ENCODE assay signal across 18 cellular contexts in genomic region chr4:76278583-76278982, GRCh38. TPM values are rescaled to one million over a fixed set of nuclear protein-coding genes. Genes with fewer than 3 reads are reported as not detected.
"Had no signal": no experiment of that assay in that cellular context is flagged by ENCODE, and none has a peak within 500 bp of the region (broad histone marks: within the 10 kb centered on the region; RNA-seq: fewer than 3 reads in every experiment).

No MANE protein-coding gene starts in this region.

- H3K9me3 ChIP-seq: esophagus muscularis mucosa, left lung, upper lobe of right lung had no signal

- H3K9me3 Mint-ChIP-seq: activated naive CD8-positive, alpha-beta T cell treated with anti-CD3 and anti-CD28 coated beads for 36 hours; activated T-helper 1 cell treated with anti-CD3 and anti-CD28 coated beads, Interleukin-12 subunit alpha, Interleukin-12 subunit beta, Interleukin-2, Interleukin-4 antibody, amounts not matched to agents 30 ng/mL and 10 ng/mL and 1 ng/mL, durations not matched to agents 14 hours and 24 hours and 36 hours; brain; natural killer cell; T-helper 2 cell treated with Interferon-gamma antibody and Interleukin-4, amounts not matched to agents 5 μg/mL and 100 μg/mL, for 36 hours had no signal

- H3K4me1 Mint-ChIP-seq: activated naive CD8-positive, alpha-beta T cell treated with anti-CD3 and anti-CD28 coated beads for 36 hours had no signal

- H3K27ac Mint-ChIP-seq: activated naive CD8-positive, alpha-beta T cell treated with anti-CD3 and anti-CD28 coated beads for 36 hours; activated T-helper 1 cell treated with anti-CD3 and anti-CD28 coated beads, Interleukin-12 subunit alpha, Interleukin-12 subunit beta, Interleukin-2, Interleukin-4 antibody, amounts not matched to agents 30 ng/mL and 10 ng/mL and 1 ng/mL, durations not matched to agents 14 hours and 24 hours and 36 hours; natural killer cell; T-helper 2 cell treated with Interferon-gamma antibody and Interleukin-4, amounts not matched to agents 5 μg/mL and 100 μg/mL, for 36 hours had no signal

- H3K36me3 ChIP-seq: esophagus muscularis mucosa, left lung, upper lobe of right lung had no signal

- H3K4me3 Mint-ChIP-seq: activated naive CD8-positive, alpha-beta T cell treated with anti-CD3 and anti-CD28 coated beads for 36 hours; activated T-helper 1 cell treated with anti-CD3 and anti-CD28 coated beads, Interleukin-12 subunit alpha, Interleukin-12 subunit beta, Interleukin-2, Interleukin-4 antibody, amounts not matched to agents 30 ng/mL and 10 ng/mL and 1 ng/mL, durations not matched to agents 14 hours and 24 hours and 36 hours; brain; natural killer cell; T-helper 2 cell treated with Interferon-gamma antibody and Interleukin-4, amounts not matched to agents 5 μg/mL and 100 μg/mL, for 36 hours had no signal

- H3K4me3 ChIP-seq: esophagus muscularis mucosa, left lung, skin epidermis, upper lobe of right lung had no signal

- H3K27ac ChIP-seq: esophagus muscularis mucosa, skin epidermis, upper lobe of right lung had no signal

- ATAC-seq: left lung; natural killer cell; stimulated activated naive CD8-positive, alpha-beta T cell treated with anti-CD3 and anti-CD28 coated beads, Interleukin-15, Interleukin-2, amounts not matched to agents 100 U/mL and 50 U/mL, for 24 hours; upper lobe of right lung had no signal

- H3K36me3 Mint-ChIP-seq: activated naive CD8-positive, alpha-beta T cell treated with anti-CD3 and anti-CD28 coated beads for 36 hours; brain; natural killer cell had no signal

- H3K27me3 ChIP-seq: esophagus muscularis mucosa, left lung, upper lobe of right lung had no signal

- H3K4me1 ChIP-seq: esophagus muscularis mucosa, upper lobe of right lung had no signal

- DNase-seq: activated CD4-positive, CD25-positive, alpha-beta regulatory T cell treated with anti-CD3 and anti-CD28 coated beads, Interleukin-2, amount 50 U/mL, for 72 hours; activated naive CD8-positive, alpha-beta T cell treated with anti-CD3 and anti-CD28 coated beads for 36 hours; central memory CD4-positive, alpha-beta T cell; cortex of kidney; effector CD4-positive, alpha-beta T cell; islet precursor cell; left lung; natural killer cell; posterior cingulate gyrus; stimulated activated CD4-positive, alpha-beta T cell treated with anti-CD3 and anti-CD28 coated beads, Interleukin-4, amount 100 ng/mL, for 24 hours; stimulated activated naive CD8-positive, alpha-beta T cell treated with anti-CD3 and anti-CD28 coated beads, Interleukin-15, Interleukin-2, amounts not matched to agents 100 U/mL and 50 U/mL, for 24 hours; upper lobe of right lung had no signal

RNA-seq across cellular contexts. Expression of gene FAM47E, which starts 27.1 kb away (rescaled TPM):
- total RNA-seq: activated CD8-positive, alpha-beta memory T cell treated with anti-CD3 and anti-CD28 coated beads for 36 hours; activated naive CD8-positive, alpha-beta T cell treated with anti-CD3 and anti-CD28 coated beads for 36 hours; activated T-helper 1 cell treated with anti-CD3 and anti-CD28 coated beads, Interleukin-12 subunit alpha, Interleukin-12 subunit beta, Interleukin-2, Interleukin-4 antibody, amounts not matched to agents 30 ng/mL and 10 ng/mL and 1 ng/mL, durations not matched to agents 14 hours and 24 hours and 36 hours had no signal
